Comparison of ENCODE assay signal across 8 cellular contexts in genomic region chr9:20623748-20624124, GRCh38. TPM values are rescaled to one million over a fixed set of nuclear protein-coding genes. Genes with fewer than 3 reads are reported as not detected.
DNase-seq lines count a peak whose midpoint lies in the region; ATAC-seq and TF ChIP-seq lines count a peak whose summit lies in the region.

No MANE protein-coding gene starts in this region.

- DNase-seq in GM12865 (ENCODE audit: low read depth) (no peak), OCI-LY7 (ENCODE audit: low spot score) (no peak), retina (peak; percentile 38), NCI-H524 (lab: John Stamatoyannopoulos, UW) (no peak)

- H3K27me3 ChIP-seq in esophagus (ENCODE audit: control insufficient read depth in 1 of 2, insufficient read depth in 2 of 2, low read length in 2 of 2), result no peaks in the 10 kb centered on the region

- no peaks in the 10 kb centered on the region for H4K20me1 ChIP-seq in OCI-LY7 (ENCODE audit: insufficient read depth, low read length)

- intact Hi-C loops in OCI-LY7 (cut with micrococcal nuclease; ENCODE audit: unreplicated experiment), result loop anchor here (1.0 to 10.0 kb wide), 6 partner anchors 261 to 696 kb away; no protein-coding TSS in a partner anchor

- peak overlapping the region; percentile 99 for H3K4me2 ChIP-seq in OCI-LY7 (ENCODE audit: low read length)

- no TSS peak for BruUV-seq in OCI-LY7 (replicated peaks; lab: Mats Ljungman, UMichigan)

- CTCF ChIA-PET in OCI-LY7 (lab: Charles Lee; ENCODE audit: unreplicated experiment), result no interaction called here

- no peak for ATAC-seq in HG03442 (IDR thresholded peaks at IDR 0.05; ENCODE audit: unreplicated experiment)
- ATAC-seq in GM21786 (IDR thresholded peaks at IDR 0.05; ENCODE audit: unreplicated experiment), result no peak
- ATAC-seq in HG03159 (IDR thresholded peaks at IDR 0.05; ENCODE audit: unreplicated experiment), result no peak

- H3K4me3 ChIP-seq in GM12865 (ENCODE audit: low read depth, low read length) (peak overlapping the region; percentile 79), OCI-LY7 (ENCODE audit: low read depth, low read length, poor library complexity, severe bottlenecking) (peak overlapping the region; percentile 73), esophagus (ENCODE audit: low read depth in 1 of 2, low read length in 2 of 2) (peak overlapping the region; percentile 74 to 81)

- H3K79me2 ChIP-seq in OCI-LY7 (ENCODE audit: insufficient read depth, low read depth, low read length), result no peaks in the 10 kb centered on the region

- 9 to 17% methylated on average over 7 of the region's 7 CpGs for WGBS in esophagus, 2 donors

- H3K4me1 ChIP-seq in OCI-LY7 (ENCODE audit: insufficient read depth, low read length, poor library complexity, severe bottlenecking) (peaks cover 20% of the 10 kb centered on the region), esophagus (ENCODE audit: control insufficient read depth in 2 of 2, insufficient read depth in 2 of 2, low read length in 1 of 2) (no peaks in the 10 kb centered on the region)

- no peak for TF ChIP-seq CTCF in GM12865 (IDR thresholded peaks at IDR 0.05; ENCODE audit: insufficient read depth, low read depth, low read length, missing control alignments)
- no peak for TF ChIP-seq CTCF in OCI-LY7 (conservative IDR thresholded peaks at IDR 0.05; ENCODE audit: low read length)

- H3K27ac ChIP-seq in OCI-LY7 (ENCODE audit: low read depth, low read length, poor library complexity, severe bottlenecking), result no peak overlapping the region
- H3K27ac ChIP-seq in esophagus (ENCODE audit: low read depth in 2 of 2, low read length in 1 of 2), result no peak overlapping the region

- H2AFZ ChIP-seq in OCI-LY7 (ENCODE audit: low read length), result peak overlapping the region; percentile 98; the same call in 1 of the 2 replicates

- POLR2A ChIA-PET in OCI-LY7 (lab: Charles Lee), result no interaction called here

- H3K36me3 ChIP-seq in OCI-LY7 (ENCODE audit: insufficient read depth, low read length) (no peaks in the 10 kb centered on the region), esophagus (ENCODE audit: control insufficient read depth in 2 of 2, insufficient read depth in 2 of 2, low read length in 1 of 2) (no peaks in the 10 kb centered on the region)

- H3K9me3 ChIP-seq in OCI-LY7 (ENCODE audit: low read length) (no peaks in the 10 kb centered on the region), esophagus (ENCODE audit: control insufficient read depth in 2 of 2, insufficient read depth in 1 of 2, low read depth in 1 of 2, low read length in 1 of 2) (peaks cover 0 to 1% of the 10 kb centered on the region in 2 donors)

- no peaks in the 10 kb centered on the region for H3K9me2 ChIP-seq in OCI-LY7 (ENCODE audit: insufficient read depth, low read length)

RNA-seq across cellular contexts. Expression of gene MLLT3, which starts 1.4 kb away (rescaled TPM):
- total RNA-seq in OCI-LY7 (2014; rRNA removed; shearing (Covaris generic)), result 7.1 and 7.8 TPM in 2 replicates
- 9.9 and 10.0 TPM in 2 replicates for total RNA-seq in OCI-LY7 (2022)
- 1 to 10 TPM; 4.6 to 5.0 TPM for polyA plus RNA-seq in esophagus
